ENCODE assay signal across 9 cellular contexts in genomic region chr5:151675225-151675955, GRCh38. TPM values are rescaled to one million over a fixed set of nuclear protein-coding genes. Genes with fewer than 3 reads are reported as not detected.
DNase-seq lines count a peak whose midpoint lies in the region; ATAC-seq, FAIRE-seq and TF ChIP-seq lines count a peak whose summit lies in the region.
"Had no signal": no experiment of that assay in that cellular context is flagged by ENCODE, and none has a peak within 500 bp of the region (broad histone marks: within the 10 kb centered on the region; RNA-seq: fewer than 3 reads in every experiment).

No MANE protein-coding gene starts in this region.

- peaks cover 0 to 54% of the 10 kb centered on the region in 2 donors for H3K36me3 ChIP-seq in adrenal gland (replicated peaks in 1 of 2)
- H3K36me3 ChIP-seq in transverse colon, result no peaks in the 10 kb centered on the region

- H3K9me3 ChIP-seq in adrenal gland (replicated peaks in 1 of 3), result no peaks in the 10 kb centered on the region
- no peaks in the 10 kb centered on the region for H3K9me3 ChIP-seq in transverse colon

- H3K27me3 ChIP-seq in adrenal gland (no peaks in the 10 kb centered on the region), transverse colon (no peaks in the 10 kb centered on the region)

- peak; percentile 81 for ATAC-seq in HG02610 (IDR thresholded peaks at IDR 0.05; ENCODE audit: unreplicated experiment)
- ATAC-seq: naive thymus-derived CD8-positive, alpha-beta T cell had no signal

- H3K4me1 ChIP-seq in adrenal gland (replicated peaks in 1 of 2) (peaks cover 84 to 96% of the 10 kb centered on the region in 2 donors), transverse colon (peaks cover 7 to 77% (median 50%) of the 10 kb centered on the region in 4 donors)

- H3K4me3 ChIP-seq in adrenal gland, result no peak overlapping the region
- no peak overlapping the region for H3K4me3 ChIP-seq in transverse colon

- no peak for DNase-seq in adrenal gland
- peak; percentile 41 for DNase-seq in left kidney (ENCODE audit: low read depth, low spot score)
- no peak for DNase-seq in transverse colon
- DNase-seq in GM12891 (ENCODE audit: insufficient read length, low spot score), result no peak
- no peak for DNase-seq in AML-193 (lab: John Stamatoyannopoulos, UW)
- DNase-seq in SW480 (ENCODE audit: low spot score), result no peak
- DNase-seq: naive thymus-derived CD8-positive, alpha-beta T cell had no signal

- no peak for FAIRE-seq in GM12891 (lab: Jason Lieb, UNC)
- FAIRE-seq: urothelium cell line had no signal

- TF ChIP-seq POLR2A in adrenal gland (IDR thresholded peaks at IDR 0.05), result no peak
- no peak for TF ChIP-seq POLR2A in transverse colon (IDR thresholded peaks at IDR 0.05)
- no peak for TF ChIP-seq POLR2A in GM12891 (IDR thresholded peaks at IDR 0.05; ENCODE audit: low read depth, low read length)

- in situ Hi-C loops in transverse colon (cut with MboI; ENCODE audit: low pct_ligation_motif_present in 1 of 4, low pct_unique_long_range_greater_than_20kb in 1 of 4, low sequenced_read_pairs in 3 of 4), result no loop called here

- TF ChIP-seq EP300 in transverse colon (IDR thresholded peaks at IDR 0.05; ENCODE audit: low read depth), result no peak

- H3K27ac ChIP-seq in adrenal gland (peak overlapping the region; percentile 18 to 85 (median 71)), transverse colon (peak overlapping the region; percentile 65 to 88 (median 72))

- intact Hi-C loops in adrenal gland (cut with DNase I) (no loop called here), transverse colon (cut with DNase I; ENCODE audit: low total_unique reads) (no loop called here)

- TF ChIP-seq CTCF in adrenal gland (IDR thresholded peaks at IDR 0.05) (no peak), transverse colon (IDR thresholded peaks at IDR 0.05) (no peak)

- WGBS in adrenal gland, 4 donors, result 44 to 67% (median 52%) methylated on average over 1 of the region's 1 CpG
- 67 to 100% methylated on average over 1 of the region's 1 CpG for WGBS in transverse colon (ENCODE audit: low coverage in 1 of 2), 2 donors

TF ChIP-seq in GM12891, 5 proteins besides CTCF, POLR2A, EP300 and RAD21:
- no peak for TF ChIP-seq POLR2AphosphoS5 (IDR thresholded peaks at IDR 0.05; ENCODE audit: low read depth, low read length)
- no peak for TF ChIP-seq PAX5 (IDR thresholded peaks at IDR 0.05; ENCODE audit: insufficient read depth, low read length, severe bottlenecking)
- TF ChIP-seq TAF1 (IDR thresholded peaks at IDR 0.05; ENCODE audit: low read depth, low read length), result no peak
- TF ChIP-seq POU2F2 (IDR thresholded peaks at IDR 0.05; ENCODE audit: low read depth, low read length), result no peak
- TF ChIP-seq SPI1 (IDR thresholded peaks at IDR 0.05; ENCODE audit: low read depth, low read length), result no peak

RNA-seq across cellular contexts. Expression of gene SPARC, which starts 11.3 kb away (rescaled TPM):
- total RNA-seq in adrenal gland (1,000 to 10,000 TPM in 4 of 8 donors, 100 to 1,000 TPM in 4; 478 to 3,013 (median 1,213) TPM), transverse colon (100 to 1,000 TPM in 1 of 4 donors, 10 to 100 TPM in 3; 47.9 to 267 (median 85.1) TPM)
- polyA plus RNA-seq in adrenal gland, result 1,000 to 10,000 TPM in 1 of 3 donors, 100 to 1,000 TPM in 2; 145 to 2,674 (median 298) TPM
- polyA plus RNA-seq in GM12891 (2012; ENCODE audit: low read depth, missing spikeins), result 51.5 TPM
- total RNA-seq: naive thymus-derived CD8-positive, alpha-beta T cell had no signal
- polyA plus RNA-seq: naive thymus-derived CD8-positive, alpha-beta T cell had no signal
